In the genomic region with DNA sequence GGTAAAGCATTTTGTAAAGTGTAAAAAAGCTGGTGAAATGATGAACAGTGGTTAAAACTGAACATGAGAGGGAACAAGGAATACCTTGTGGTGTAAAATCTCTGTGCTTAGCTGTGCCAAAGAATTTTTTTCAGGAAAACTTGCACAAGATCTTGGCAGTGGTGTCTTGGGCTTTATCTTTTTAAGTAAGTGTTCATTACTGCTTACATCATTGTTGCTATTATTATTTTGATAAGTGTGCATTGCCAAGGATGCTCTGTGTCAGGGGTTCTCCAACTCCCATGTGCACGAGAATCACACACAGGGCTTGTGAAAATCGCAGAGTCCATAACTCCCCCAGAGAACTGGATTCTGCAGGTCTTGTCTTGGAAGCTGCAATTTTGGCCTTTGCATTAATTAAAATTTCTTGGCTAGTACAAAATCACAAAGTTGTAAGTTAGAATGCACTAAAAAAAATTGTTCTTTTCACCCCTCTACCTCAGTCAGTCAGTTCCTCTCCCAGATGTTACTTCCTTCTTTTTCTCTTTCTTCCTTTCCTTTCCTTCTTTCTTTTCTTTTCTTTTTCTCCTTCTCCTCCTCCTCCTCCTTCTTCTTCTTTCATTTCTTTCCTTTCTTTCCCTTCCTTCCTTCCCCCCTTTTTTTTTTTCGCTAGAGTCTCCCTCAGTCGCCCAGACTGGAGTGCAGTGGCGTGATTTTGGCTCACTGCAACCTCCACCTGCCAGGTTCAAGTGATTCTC, we compare ENCODE assay signal across 22 cellular contexts. TPM values are rescaled to one million over a fixed set of nuclear protein-coding genes. Genes with fewer than 3 reads are reported as not detected.
DNase-seq lines count a peak whose midpoint lies in the region; FAIRE-seq and TF ChIP-seq lines count a peak whose summit lies in the region.
"Had no signal": no experiment of that assay in that cellular context is flagged by ENCODE, and none has a peak within 500 bp of the region (broad histone marks: within the 10 kb centered on the region; RNA-seq: fewer than 3 reads in every experiment).

No MANE protein-coding gene starts in this region.

- H4K20me1 ChIP-seq in PC-9 (ENCODE audit: insufficient read depth): no peaks in the 10 kb centered on the region

- no peak overlapping the region for H2AFZ ChIP-seq in PC-9
- H2AFZ ChIP-seq: GM23338 had no signal

- H3K4me3 ChIP-seq in choroid plexus epithelial cell (ENCODE audit: low read depth, low read length) (no peak overlapping the region), left ventricle myocardium inferior (no peak overlapping the region), retinal pigment epithelial cell (ENCODE audit: low read length) (no peak overlapping the region), PC-9 (no peak overlapping the region)
- H3K4me3 ChIP-seq in CD8-positive, alpha-beta memory T cell (ENCODE audit: low read length): no peak overlapping the region
- H3K4me3 ChIP-seq: GM23338, vagina had no signal

- POLR2A ChIA-PET in MCF 10A (lab: Yijun Ruan, JAX) (interaction anchor here (0.5 to 1.6 kb wide), 2 partner anchors 10 to 20 kb away, joined by 3 to 4 read pairs; no protein-coding TSS in a partner anchor), PC-9 (lab: Charles Lee; ENCODE audit: unreplicated experiment) (interaction anchor here (0.6 kb wide), 1 partner anchor 1621 kb away, joined by 4 read pairs; no protein-coding TSS in a partner anchor)
- POLR2A ChIA-PET in CD8-positive, alpha-beta memory T cell (lab: Charles Lee): no interaction called here

- H3K4me3 Mint-ChIP-seq in MCF 10A (ENCODE audit: unreplicated experiment): no peak overlapping the region
- no peak overlapping the region for H3K4me3 Mint-ChIP-seq in CD8-positive, alpha-beta memory T cell
- H3K4me3 Mint-ChIP-seq: activated T-cell treated with anti-CD3 and anti-CD28 coated beads, Interleukin-2, amount 50 U/mL, for 72 hours; dendritic cell treated with granulocyte-macrophage colony-stimulating factor and Interleukin-4, amounts not matched to agents 40 ng/mL and 50 ng/mL, for 4 days; GM23338; neural crest cell had no signal

- H3K79me2 ChIP-seq in PC-9 (ENCODE audit: low read depth): no peaks in the 10 kb centered on the region

- no peaks in the 10 kb centered on the region for H3K27me3 Mint-ChIP-seq in MCF 10A (ENCODE audit: insufficient read depth, unreplicated experiment)
- peaks cover 5 to 20% of the 10 kb centered on the region in 2 donors for H3K27me3 Mint-ChIP-seq in CD8-positive, alpha-beta memory T cell

- no peaks in the 10 kb centered on the region for H3K27me3 ChIP-seq in left ventricle myocardium inferior (ENCODE audit: low read depth)
- H3K27me3 ChIP-seq in CD8-positive, alpha-beta memory T cell (ENCODE audit: insufficient read depth, low read length, poor library complexity, severe bottlenecking): no peaks in the 10 kb centered on the region
- H3K27me3 ChIP-seq in PC-9 (ENCODE audit: insufficient read depth, low read depth): no peaks in the 10 kb centered on the region
- H3K27me3 ChIP-seq: vagina had no signal

- intact Hi-C loops in left ventricle myocardium inferior (cut with micrococcal nuclease): no loop called here
- intact Hi-C loops in MCF 10A (cut with micrococcal nuclease): no loop called here
- intact Hi-C loops in PC-9 (cut with micrococcal nuclease; ENCODE audit: unreplicated experiment): no loop called here

- CTCF ChIA-PET in MCF 10A (lab: Yijun Ruan, JAX) (interaction anchor here (1.0 kb wide), 1 partner anchor 355 kb away, joined by 4 read pairs; no protein-coding TSS in a partner anchor), PC-9 (lab: Charles Lee) (no interaction called here)
- CTCF ChIA-PET in CD8-positive, alpha-beta memory T cell (lab: Charles Lee): no interaction called here

- H3K9me3 Mint-ChIP-seq in MCF 10A (ENCODE audit: unreplicated experiment): no peaks in the 10 kb centered on the region
- H3K9me3 Mint-ChIP-seq in CD8-positive, alpha-beta memory T cell: no peaks in the 10 kb centered on the region
- H3K9me3 Mint-ChIP-seq: activated naive CD4-positive, alpha-beta T cell treated with anti-CD3 and anti-CD28 coated beads, Interleukin-2, amount 50 U/mL, for 72 hours; activated T-cell treated with anti-CD3 and anti-CD28 coated beads, Interleukin-2, amount 50 U/mL, for 72 hours; dendritic cell treated with granulocyte-macrophage colony-stimulating factor and Interleukin-4, amounts not matched to agents 40 ng/mL and 50 ng/mL, for 4 days; GM23338; neural crest cell had no signal

- TF ChIP-seq CTCF in choroid plexus epithelial cell (conservative IDR thresholded peaks at IDR 0.05; ENCODE audit: low read depth, low read length) (no peak), left ventricle myocardium inferior (IDR thresholded peaks at IDR 0.05; ENCODE audit: borderline replicate concordance) (no peak), retinal pigment epithelial cell (conservative IDR thresholded peaks at IDR 0.05; ENCODE audit: low read depth, low read length) (no peak), MCF 10A (IDR thresholded peaks at IDR 0.05; ENCODE audit: unreplicated experiment) (no peak), PC-9 (conservative IDR thresholded peaks at IDR 0.05) (no peak)

- H3K36me3 ChIP-seq in left ventricle myocardium inferior: peaks cover 7% of the 10 kb centered on the region
- no peaks in the 10 kb centered on the region for H3K36me3 ChIP-seq in CD8-positive, alpha-beta memory T cell (ENCODE audit: insufficient read depth, low read length)
- no peaks in the 10 kb centered on the region for H3K36me3 ChIP-seq in PC-9 (ENCODE audit: low read depth)
- H3K36me3 ChIP-seq: vagina had no signal

- H3K27ac ChIP-seq in left ventricle myocardium inferior (replicated peaks) (peak overlapping the region; percentile 100), PC-9 (no peak overlapping the region)
- no peak overlapping the region for H3K27ac ChIP-seq in CD8-positive, alpha-beta memory T cell (ENCODE audit: low read depth, low read length)
- H3K27ac ChIP-seq: vagina had no signal

- no peak overlapping the region for H3K27ac Mint-ChIP-seq in MCF 10A (ENCODE audit: low read depth, unreplicated experiment)
- no peak overlapping the region for H3K27ac Mint-ChIP-seq in CD8-positive, alpha-beta memory T cell
- H3K27ac Mint-ChIP-seq: activated naive CD4-positive, alpha-beta T cell treated with anti-CD3 and anti-CD28 coated beads, Interleukin-2, amount 50 U/mL, for 72 hours; activated T-cell treated with anti-CD3 and anti-CD28 coated beads, Interleukin-2, amount 50 U/mL, for 72 hours; dendritic cell treated with granulocyte-macrophage colony-stimulating factor and Interleukin-4, amounts not matched to agents 40 ng/mL and 50 ng/mL, for 4 days; GM23338 had no signal

- H3K9me2 ChIP-seq in PC-9 (ENCODE audit: insufficient read depth): no peaks in the 10 kb centered on the region

- H3K4me2 ChIP-seq in PC-9: no peak overlapping the region
- H3K4me2 ChIP-seq: GM23338 had no signal

- H3K9me3 ChIP-seq in left ventricle myocardium inferior (replicated peaks) (no peaks in the 10 kb centered on the region), PC-9 (ENCODE audit: insufficient read depth, low read depth) (no peaks in the 10 kb centered on the region)
- H3K9me3 ChIP-seq in CD8-positive, alpha-beta memory T cell (ENCODE audit: low read length): no peaks in the 10 kb centered on the region
- H3K9me3 ChIP-seq: vagina had no signal

- no TSS peak for BruUV-seq in MCF 10A (replicated peaks; lab: Mats Ljungman, UMichigan)
- BruUV-seq in PC-9 (replicated peaks; lab: Mats Ljungman, UMichigan): no TSS peak

- H3F3A ChIP-seq in PC-9 (ENCODE audit: insufficient read depth, low read depth): no peaks in the 10 kb centered on the region

- no peaks in the 10 kb centered on the region for H3K36me3 Mint-ChIP-seq in MCF 10A (ENCODE audit: insufficient read depth, unreplicated experiment)
- no peaks in the 10 kb centered on the region for H3K36me3 Mint-ChIP-seq in CD8-positive, alpha-beta memory T cell
- H3K36me3 Mint-ChIP-seq: activated naive CD4-positive, alpha-beta T cell treated with anti-CD3 and anti-CD28 coated beads, Interleukin-2, amount 50 U/mL, for 72 hours had no signal

- peaks cover 74% of the 10 kb centered on the region for H3K4me1 ChIP-seq in left ventricle myocardium inferior
- no peaks in the 10 kb centered on the region for H3K4me1 ChIP-seq in CD8-positive, alpha-beta memory T cell (ENCODE audit: insufficient read depth, low read length)
- no peaks in the 10 kb centered on the region for H3K4me1 ChIP-seq in PC-9 (replicated peaks; ENCODE audit: insufficient read depth)
- H3K4me1 ChIP-seq: vagina had no signal

- peaks cover 9% of the 10 kb centered on the region for H3K4me1 Mint-ChIP-seq in MCF 10A (ENCODE audit: insufficient read depth, unreplicated experiment)
- no peaks in the 10 kb centered on the region for H3K4me1 Mint-ChIP-seq in CD8-positive, alpha-beta memory T cell
- H3K4me1 Mint-ChIP-seq: GM23338 had no signal

- no peak for FAIRE-seq in frontal cortex (lab: Jason Lieb, UNC)
- FAIRE-seq: G401.6 had no signal

- DNase-seq in GM03348 (ENCODE audit: low spot score) (peak; percentile 45), choroid plexus epithelial cell (ENCODE audit: low read depth) (peak; percentile 80), left ventricle myocardium inferior (no peak), retinal pigment epithelial cell (ENCODE audit: low read depth) (peak; percentile 68), MCF 10A (ENCODE audit: unreplicated experiment) (no peak), frontal cortex (ENCODE audit: low spot score in 2 of 2) (no peak), PC-9 (no peak)
- no peak for DNase-seq in CD8-positive, alpha-beta memory T cell
- DNase-seq: ACHN; activated CD8-positive, alpha-beta memory T cell treated with anti-CD3 and anti-CD28 coated beads for 24 hours; activated T-cell treated with anti-CD3 and anti-CD28 coated beads, Interleukin-2, amount 50 U/mL, for 72 hours; DMS 273 treated with DMSO at 0.1 percent for 48 hours; NCI-H146; NCI-H526 treated with DMSO at 0.1 percent for 48 hours; stimulated activated CD8-positive, alpha-beta memory T cell treated with anti-CD3 and anti-CD28 coated beads, Interleukin-4, amount 100 ng/mL, for 48 hours; substantia nigra had no signal

RNA-seq across cellular contexts. Expression of a gene that starts 37.8 kb away (rescaled TPM):
- total RNA-seq in left ventricle myocardium inferior: 60.9 TPM
- total RNA-seq in MCF 10A (2022): 6.7 and 14.0 TPM in 2 replicates
- under 1 TPM; 0.04 to 0.11 TPM for total RNA-seq in CD8-positive, alpha-beta memory T cell
- 0.32 TPM for polyA plus RNA-seq in CD8-positive, alpha-beta memory T cell
- under 0.01 TPM for total RNA-seq in frontal cortex
- 9.1 and 12.3 TPM in 2 replicates for total RNA-seq in PC-9 (2021)
- total RNA-seq: activated naive CD4-positive, alpha-beta T cell treated with anti-CD3 and anti-CD28 coated beads, Interleukin-2, amount 50 U/mL, for 72 hours; GM23338; neural crest cell had no signal

Comparison
In these comparisons a context has a peak if more than half of its experiments do, and no peak if none do; other contexts are left out.
1. DNase-seq: peak in GM03348 (single experiment), choroid plexus epithelial cell (single experiment) and retinal pigment epithelial cell (single experiment); none in left ventricle myocardium inferior (single experiment), MCF 10A (single experiment), CD8-positive, alpha-beta memory T cell (0 of 5), frontal cortex (0 of 2) and PC-9 (0 of 2).